ENCODE assay signal across 1 cellular context in genomic region chr16:85359147-85359822, GRCh38.
TF ChIP-seq lines count a peak whose summit lies in the region.

No MANE protein-coding gene starts in this region.

TF ChIP-seq in WTC11, 78 proteins besides CTCF, POLR2A, EP300 and RAD21 (continued from another document):
- no peak for TF ChIP-seq AR (CRISPR knock-in tag; IDR thresholded peaks at IDR 0.05)
- no peak for TF ChIP-seq NR1H2 (CRISPR knock-in tag; IDR thresholded peaks at IDR 0.05)
- TF ChIP-seq GRHL2 (CRISPR knock-in tag; IDR thresholded peaks at IDR 0.05; ENCODE audit: insufficient replicate concordance, severe bottlenecking), result no peak
- TF ChIP-seq NFE2L1 (CRISPR knock-in tag; IDR thresholded peaks at IDR 0.05), result no peak
- TF ChIP-seq JUN (CRISPR knock-in tag; IDR thresholded peaks at IDR 0.05), result no peak
- no peak for TF ChIP-seq IRF1 (CRISPR knock-in tag; IDR thresholded peaks at IDR 0.05)
- TF ChIP-seq ZNF416 (CRISPR knock-in tag; IDR thresholded peaks at IDR 0.05), result no peak
- no peak for TF ChIP-seq ATF3 (CRISPR knock-in tag; conservative IDR thresholded peaks at IDR 0.05)
